Comparison of ENCODE assay signal across 1 cellular context in the genomic region with DNA sequence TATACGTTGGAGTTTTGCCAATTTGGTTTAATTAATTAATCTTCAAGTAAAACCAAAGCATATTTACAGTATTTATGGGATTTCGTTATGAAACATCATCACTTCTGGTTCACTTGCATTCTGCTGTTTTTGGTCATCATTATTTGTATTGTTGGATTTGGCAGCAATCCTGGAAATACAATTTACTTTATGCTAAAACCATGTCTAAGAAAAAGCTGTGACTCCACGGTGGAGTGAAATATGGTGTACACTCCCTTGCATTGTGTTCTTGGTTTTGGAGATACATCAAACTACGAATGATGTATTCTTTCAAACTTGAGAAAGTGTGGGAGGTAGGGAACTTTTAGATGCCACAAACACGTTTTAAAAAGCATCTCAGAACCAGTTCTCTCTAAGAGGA.
TF ChIP-seq lines count a peak whose summit lies in the region.

No MANE protein-coding gene starts in this region.

TF ChIP-seq in IMR-90, 13 proteins besides CTCF, POLR2A, EP300 and RAD21:
- 0 out of 2 replicates have a peak, but pooled peaks have one; percentile 8 for TF ChIP-seq CEBPB (IDR thresholded peaks at IDR 0.05; ENCODE audit: low read depth, low read length)
- TF ChIP-seq MAFK (IDR thresholded peaks at IDR 0.05; ENCODE audit: low read depth, low read length) = 0 out of 2 replicates have a peak, but pooled peaks have one; percentile 5
- TF ChIP-seq, protein P1, sequence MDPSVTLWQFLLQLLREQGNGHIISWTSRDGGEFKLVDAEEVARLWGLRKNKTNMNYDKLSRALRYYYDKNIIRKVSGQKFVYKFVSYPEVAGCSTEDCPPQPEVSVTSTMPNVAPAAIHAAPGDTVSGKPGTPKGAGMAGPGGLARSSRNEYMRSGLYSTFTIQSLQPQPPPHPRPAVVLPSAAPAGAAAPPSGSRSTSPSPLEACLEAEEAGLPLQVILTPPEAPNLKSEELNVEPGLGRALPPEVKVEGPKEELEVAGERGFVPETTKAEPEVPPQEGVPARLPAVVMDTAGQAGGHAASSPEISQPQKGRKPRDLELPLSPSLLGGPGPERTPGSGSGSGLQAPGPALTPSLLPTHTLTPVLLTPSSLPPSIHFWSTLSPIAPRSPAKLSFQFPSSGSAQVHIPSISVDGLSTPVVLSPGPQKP (IDR thresholded peaks at IDR 0.05; ENCODE audit: borderline replicate concordance, low read depth, low read length) = no peak
TF ChIP-seq in IMR-90: peak in this region for 2.
